28 cellular contexts compared by ENCODE assay signal in the genomic region with DNA sequence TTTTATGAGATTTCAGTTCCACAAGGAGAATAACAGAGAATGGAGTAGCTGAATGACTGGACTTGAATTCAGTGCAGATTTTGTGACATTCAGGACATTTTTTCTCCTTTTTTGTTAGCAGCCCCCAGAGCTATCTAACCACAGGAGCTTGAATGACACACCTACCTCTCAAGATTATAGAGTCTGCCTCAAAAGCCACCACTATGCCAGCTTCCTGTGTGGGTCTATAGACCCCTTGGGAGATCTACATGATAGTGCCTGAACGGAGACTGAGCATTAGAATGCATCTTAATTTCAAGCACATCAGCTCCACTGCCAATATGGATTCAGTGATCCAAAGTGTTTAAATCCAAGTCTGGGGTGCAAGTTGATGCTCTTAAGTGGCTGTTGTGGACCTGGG.
"Had no signal": no experiment of that assay in that cellular context is flagged by ENCODE, and none has a peak within 500 bp of the region (broad histone marks: within the 10 kb centered on the region; RNA-seq: fewer than 3 reads in every experiment).

No MANE protein-coding gene starts in this region.

- H3K79me2 ChIP-seq: hepatocyte had no signal

- H3K9me3 ChIP-seq: adrenal gland, body of pancreas, colonic mucosa, gastrocnemius medialis had no signal

- H3K27ac ChIP-seq: adrenal gland, body of pancreas, colonic mucosa, foreskin keratinocyte, gastrocnemius medialis, heart right ventricle, hepatocyte had no signal

- H3K4me1 Mint-ChIP-seq: activated naive CD4-positive, alpha-beta T cell treated with anti-CD3 and anti-CD28 coated beads, Interleukin-2, amount 50 U/mL, for 24 hours; activated T-helper 17 cell treated with anti-CD3 and anti-CD28 coated beads, Interleukin-2, amount 50 U/mL, for 72 hours had no signal

- H3K4me1 ChIP-seq: colonic mucosa, gastrocnemius medialis had no signal

- H3K27ac Mint-ChIP-seq: activated CD4-positive, alpha-beta memory T cell treated with anti-CD3 and anti-CD28 coated beads for 36 hours; activated CD4-positive, alpha-beta T cell treated with anti-CD3 and anti-CD28 coated beads for 36 hours; activated CD4-positive, alpha-beta T cell treated with anti-CD3 and anti-CD28 coated beads, Interleukin-2, amount 10 ng/mL, durations not matched to agents 24 days and 14 days; activated naive CD4-positive, alpha-beta T cell treated with anti-CD3 and anti-CD28 coated beads for 36 hours; activated naive CD4-positive, alpha-beta T cell treated with anti-CD3 and anti-CD28 coated beads, Interleukin-2, amount 50 U/mL, for 24 hours; activated naive CD8-positive, alpha-beta T cell treated with anti-CD3 and anti-CD28 coated beads for 36 hours; activated naive CD8-positive, alpha-beta T cell treated with anti-CD3 and anti-CD28 coated beads, Interleukin-2, amount 50 U/mL, for 24 hours; activated T-helper 17 cell treated with anti-CD3 and anti-CD28 coated beads, Interleukin-2, amount 50 U/mL, for 72 hours; endodermal cell had no signal

- H3K27me3 ChIP-seq: adrenal gland, body of pancreas, colonic mucosa, dorsolateral prefrontal cortex, foreskin keratinocyte, gastrocnemius medialis, hepatocyte had no signal

- H3K36me3 ChIP-seq: adrenal gland, colonic mucosa, gastrocnemius medialis, heart right ventricle had no signal

- H3K4me2 ChIP-seq: hepatocyte had no signal

- H3K4me3 ChIP-seq: adrenal gland, body of pancreas, colonic mucosa, dorsolateral prefrontal cortex, gastrocnemius medialis, heart right ventricle, hepatocyte had no signal

- H2AFZ ChIP-seq: hepatocyte had no signal

- ATAC-seq: activated CD4-positive, alpha-beta T cell treated with anti-CD3 and anti-CD28 coated beads for 36 hours; activated naive CD8-positive, alpha-beta T cell treated with anti-CD3 and anti-CD28 coated beads, Interleukin-2, amount 50 U/mL, for 24 hours; activated T-cell treated with anti-CD3 and anti-CD28 coated beads, Interleukin-2, amount 50 U/mL, for 4 hours; activated T-helper 17 cell treated with anti-CD3 and anti-CD28 coated beads, Interleukin-2, amount 50 U/mL, for 72 hours; body of pancreas; esophagus mucosa; foreskin keratinocyte; gastrocnemius medialis; heart right ventricle had no signal

- H3K9me3 Mint-ChIP-seq: activated naive CD4-positive, alpha-beta T cell treated with anti-CD3 and anti-CD28 coated beads, Interleukin-2, amount 50 U/mL, for 24 hours had no signal

- H3K27me3 Mint-ChIP-seq: activated CD4-positive, alpha-beta T cell treated with anti-CD3 and anti-CD28 coated beads for 36 hours; activated naive CD8-positive, alpha-beta T cell treated with anti-CD3 and anti-CD28 coated beads, Interleukin-2, amount 50 U/mL, for 24 hours; activated T-helper 17 cell treated with anti-CD3 and anti-CD28 coated beads, Interleukin-2, amount 50 U/mL, for 72 hours had no signal

- H3K4me3 Mint-ChIP-seq: activated CD4-positive, alpha-beta memory T cell treated with anti-CD3 and anti-CD28 coated beads for 36 hours; activated CD4-positive, alpha-beta T cell treated with anti-CD3 and anti-CD28 coated beads for 36 hours; activated CD4-positive, alpha-beta T cell treated with anti-CD3 and anti-CD28 coated beads, Interleukin-2, amount 10 ng/mL, durations not matched to agents 24 days and 14 days; activated naive CD4-positive, alpha-beta T cell treated with anti-CD3 and anti-CD28 coated beads for 36 hours; activated naive CD4-positive, alpha-beta T cell treated with anti-CD3 and anti-CD28 coated beads, Interleukin-2, amount 50 U/mL, for 24 hours; activated naive CD8-positive, alpha-beta T cell treated with anti-CD3 and anti-CD28 coated beads for 36 hours; activated naive CD8-positive, alpha-beta T cell treated with anti-CD3 and anti-CD28 coated beads, Interleukin-2, amount 50 U/mL, for 24 hours; activated T-cell treated with anti-CD3 and anti-CD28 coated beads, Interleukin-2, amount 50 U/mL, for 4 hours; activated T-helper 17 cell treated with anti-CD3 and anti-CD28 coated beads, Interleukin-2, amount 50 U/mL, for 72 hours; endodermal cell had no signal

- DNase-seq: activated CD4-positive, alpha-beta memory T cell treated with anti-CD3 and anti-CD28 coated beads for 36 hours; activated CD4-positive, alpha-beta T cell treated with anti-CD3 and anti-CD28 coated beads for 36 hours; activated CD4-positive, alpha-beta T cell treated with anti-CD3 and anti-CD28 coated beads, Interleukin-2, amount 10 ng/mL, durations not matched to agents 24 days and 14 days; activated CD4-positive, CD25-positive, alpha-beta regulatory T cell; activated CD4-positive, CD25-positive, alpha-beta regulatory T cell treated with anti-CD3 and anti-CD28 coated beads, Interleukin-2, amount 50 U/mL, for 72 hours; activated CD8-positive, alpha-beta memory T cell treated with anti-CD3 and anti-CD28 coated beads for 24 hours; activated effector memory CD4-positive, alpha-beta T cell treated with Interleukin-2 at 50 U/mL for 16 hours; activated gamma-delta T cell treated with Interleukin-2 at 50 U/mL for 16 hours; activated naive CD4-positive, alpha-beta T cell treated with anti-CD3 and anti-CD28 coated beads for 36 hours; activated naive CD8-positive, alpha-beta T cell treated with anti-CD3 and anti-CD28 coated beads for 36 hours; activated naive CD8-positive, alpha-beta T cell treated with anti-CD3 and anti-CD28 coated beads, Interleukin-2, amount 50 U/mL, for 24 hours; activated T-cell treated with anti-CD3 and anti-CD28 coated beads, Interleukin-2, amount 50 U/mL, for 4 hours; adrenal gland; amygdala; aorta; body of pancreas; caudate nucleus; colonic mucosa; dorsolateral prefrontal cortex; effector memory CD4-positive, alpha-beta T cell; endodermal cell; foreskin keratinocyte; gastrocnemius medialis; heart right ventricle had no signal
